Comparison of ENCODE assay signal across 8 cellular contexts in the genomic region with DNA sequence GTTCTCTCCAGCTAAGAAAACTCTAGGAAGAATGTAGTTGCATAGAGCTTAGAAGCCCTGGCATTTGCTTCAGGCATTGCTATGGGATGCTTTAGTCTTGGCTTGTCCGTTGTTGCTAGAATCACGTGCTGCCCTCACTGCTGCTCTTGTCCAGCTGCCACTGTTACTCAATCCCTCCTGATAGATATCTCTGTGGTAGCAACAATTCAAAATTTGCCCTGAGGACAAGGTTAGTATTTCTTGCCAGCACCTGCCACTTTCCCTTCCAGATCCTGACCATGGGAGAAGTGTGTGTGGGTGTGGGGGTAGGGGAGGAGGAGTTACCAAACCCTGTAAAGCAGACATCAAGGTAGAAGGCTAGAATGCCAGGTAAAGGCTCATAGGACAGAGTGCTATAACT.
DNase-seq lines count a peak whose midpoint lies in the region; ATAC-seq and TF ChIP-seq lines count a peak whose summit lies in the region.

No MANE protein-coding gene starts in this region.

- peak overlapping the region in 2 of 3 experiments; percentile 52 to 78; a peak in 3 of 7 replicates for H3K27ac Mint-ChIP-seq in H9

- peak; percentile 71 for ATAC-seq in sciatic nerve
- no peak for ATAC-seq in HG03439 (IDR thresholded peaks at IDR 0.05; ENCODE audit: unreplicated experiment)
- ATAC-seq in GM19397 (IDR thresholded peaks at IDR 0.05; ENCODE audit: unreplicated experiment) = no peak
- no peak for ATAC-seq in mucosa of descending colon

- H3K36me3 Mint-ChIP-seq in H9 (ENCODE audit: insufficient read depth in 1 of 3, low read depth in 3 of 3) = no peaks in the 10 kb centered on the region

- H3K23me2 ChIP-seq in H9 (ENCODE audit: insufficient read length, low read depth, low read length, poor library complexity, severe bottlenecking) = no peaks in the 10 kb centered on the region

- H2BK12ac ChIP-seq in H9 (ENCODE audit: insufficient read length, low read depth, low read length) = no peak overlapping the region

- H4K8ac ChIP-seq in H9 (replicated peaks; ENCODE audit: insufficient read length, low read depth, low read length) = no peak overlapping the region

- no peak overlapping the region for H4K91ac ChIP-seq in H9 (ENCODE audit: insufficient read length, low read depth, low read length)

- no peak overlapping the region for H2BK20ac ChIP-seq in H9 (ENCODE audit: low read depth, low read length, poor library complexity, severe bottlenecking)

- H3K4me3 ChIP-seq in epithelial cell of esophagus (ENCODE audit: low read length) (no peak overlapping the region), mucosa of descending colon (no peak overlapping the region)

- no peaks in the 10 kb centered on the region for H3K79me1 ChIP-seq in H9 (ENCODE audit: insufficient read depth, low read depth, low read length, poor library complexity, severe bottlenecking)

- H3T11ph ChIP-seq in H9 (ENCODE audit: low read length) = no peak overlapping the region

- H3K4ac ChIP-seq in H9 (ENCODE audit: low read depth, low read length) = no peak overlapping the region

- H3K56ac ChIP-seq in H9 (ENCODE audit: insufficient read length, low read depth, low read length) = no peak overlapping the region

- no peak overlapping the region for H3K23ac ChIP-seq in H9 (ENCODE audit: insufficient read length, low read depth, low read length)

- H3K9ac ChIP-seq in H9 (ENCODE audit: extremely low read depth, insufficient read length, low read length) = no peak overlapping the region

- H3K18ac ChIP-seq in H9 (ENCODE audit: insufficient read length, low read depth, low read length) = no peak overlapping the region

- peaks cover 4% of the 10 kb centered on the region; the same call in 1 of the 2 replicates for H3K4me1 ChIP-seq in H9 (ENCODE audit: insufficient read depth, low read length)
- no peaks in the 10 kb centered on the region for H3K4me1 ChIP-seq in mucosa of descending colon (ENCODE audit: low read depth)

- TF ChIP-seq CTCF in H9 (conservative IDR thresholded peaks at IDR 0.05) (no peak), epithelial cell of esophagus (IDR thresholded peaks at IDR 0.05; ENCODE audit: insufficient read depth, low read depth, low read length, missing control alignments) (no peak), mucosa of descending colon (IDR thresholded peaks at IDR 0.05) (no peak)

- H3K36me3 ChIP-seq in mucosa of descending colon (ENCODE audit: low read depth) = no peaks in the 10 kb centered on the region

- H3K27me3 ChIP-seq in H9 (ENCODE audit: insufficient read depth, low read length) = no peaks in the 10 kb centered on the region

- DNase-seq in H9 (no peak), NCI-H526 treated with DMSO at 0.1 percent for 48 hours (lab: John Stamatoyannopoulos, UW) (peak; percentile 87), epithelial cell of esophagus (ENCODE audit: low read depth) (peak; percentile 17), sciatic nerve (ENCODE audit: low spot score) (no peak), RKO (ENCODE audit: low spot score) (no peak), mucosa of descending colon (no peak)

- no peaks in the 10 kb centered on the region for H3K9me3 Mint-ChIP-seq in H9

- no peak overlapping the region for H3K14ac ChIP-seq in H9 (ENCODE audit: insufficient read depth, low read length)

- H3K27ac ChIP-seq in H9 (ENCODE audit: insufficient read length, low read depth, low read length) = no peak overlapping the region

- H4K5ac ChIP-seq in H9 (ENCODE audit: insufficient read length, low read depth, low read length) = no peak overlapping the region

- H2AK5ac ChIP-seq in H9 (ENCODE audit: insufficient read length, low read length) = no peak overlapping the region

- intact Hi-C loops in sciatic nerve (cut with DNase I) = no loop called here
- intact Hi-C loops in mucosa of descending colon (cut with DNase I, micrococcal nuclease) = no loop called here

- H4K20me1 ChIP-seq in H9 (ENCODE audit: control insufficient read depth, insufficient read depth, insufficient read length) = no peaks in the 10 kb centered on the region

- H3K9me3 ChIP-seq in H9 (ENCODE audit: control insufficient read depth, low read depth, low read length) (no peaks in the 10 kb centered on the region), mucosa of descending colon (no peaks in the 10 kb centered on the region)

- no peaks in the 10 kb centered on the region for H3K27me3 Mint-ChIP-seq in H9 (ENCODE audit: low read depth)

- no CpG with 5 or more reads among the region's 2 CpGs for WGBS in H9 (ENCODE audit: extremely low coverage, insufficient read length, low lambda C conversion rate)

- no peak overlapping the region for H2BK5ac ChIP-seq in H9 (ENCODE audit: insufficient read length, low read length)

- H3K4me1 Mint-ChIP-seq in H9 = peaks cover 10 to 11% of the 10 kb centered on the region in 2 experiments

- H2BK15ac ChIP-seq in H9 (ENCODE audit: low read depth, low read length) = no peak overlapping the region

- no peaks in the 10 kb centered on the region for H3K79me2 ChIP-seq in H9 (ENCODE audit: insufficient read depth, low read length)

- no peak overlapping the region for H2AFZ ChIP-seq in H9 (ENCODE audit: low read length)

- H3K4me2 ChIP-seq in H9 (ENCODE audit: insufficient read depth, insufficient read length, low read length) = no peak overlapping the region

- no peak overlapping the region for H2BK120ac ChIP-seq in H9 (ENCODE audit: low read depth, low read length, poor library complexity, severe bottlenecking)

- no peak overlapping the region for H3K4me3 Mint-ChIP-seq in H9

Comparison
In these comparisons a context has a peak if more than half of its experiments do, and no peak if none do; other contexts are left out.
1. DNase-seq: peak in NCI-H526 treated with DMSO at 0.1 percent for 48 hours (single experiment) and epithelial cell of esophagus (single experiment); none in H9 (single experiment), sciatic nerve (single experiment), RKO (single experiment) and mucosa of descending colon (0 of 3).